Comparison of ENCODE assay signal across 9 cellular contexts in genomic region chr1:30856260-30856790, GRCh38. TPM values are rescaled to one million over a fixed set of nuclear protein-coding genes. Genes with fewer than 3 reads are reported as not detected.
DNase-seq lines count a peak whose midpoint lies in the region; ATAC-seq, FAIRE-seq and TF ChIP-seq lines count a peak whose summit lies in the region.
"Had no signal": no experiment of that assay in that cellular context is flagged by ENCODE, and none has a peak within 500 bp of the region (broad histone marks: within the 10 kb centered on the region; RNA-seq: fewer than 3 reads in every experiment).

No MANE protein-coding gene starts in this region.

- no peak overlapping the region for H2BK5ac ChIP-seq in IMR-90 (ENCODE audit: low read depth, low read length, poor library complexity, severe bottlenecking)

- POLR2A ChIA-PET in IMR-90 (lab: Charles Lee; ENCODE audit: unreplicated experiment) (no interaction called here), K562 (lab: Yijun Ruan, JAX) (interaction anchor here (0.6 kb wide), 1 partner anchor 36 kb away, joined by 3 read pairs; no protein-coding TSS in a partner anchor)

- H3K4me2 ChIP-seq in IMR-90 (ENCODE audit: low read depth, low read length) (no peak overlapping the region), K562 (ENCODE audit: insufficient read depth, low read length) (no peak overlapping the region)

- no peak for TF ChIP-seq RAD21 in IMR-90 (IDR thresholded peaks at IDR 0.05; ENCODE audit: low read length)
- TF ChIP-seq RAD21 in K562 (CRISPR knock-in tag; conservative IDR thresholded peaks at IDR 0.05 in 1 of 2, IDR thresholded peaks at IDR 0.05 in 1 of 2) = no peak

- no peak overlapping the region for H4K8ac ChIP-seq in IMR-90 (ENCODE audit: low read depth in 2 of 2, low read length in 2 of 2)

- no peak for DNase-seq in IMR-90
- DNase-seq in NCI-H2227 treated with DMSO at 0.1 percent for 48 hours (lab: John Stamatoyannopoulos, UW) = peak; percentile 88
- DNase-seq in K562 (ENCODE audit: extremely low read depth in 1 of 4, low spot score in 3 of 4) = no peak
- DNase-seq in retina = peak; percentile 71
- no peak for DNase-seq in spleen
- DNase-seq in esophagus squamous epithelium (lab: John Stamatoyannopoulos, UW) = no peak
- no peak for DNase-seq in left colon
- DNase-seq: GDM1 had no signal

- H3K36me3 ChIP-seq in IMR-90 (ENCODE audit: control insufficient read depth, insufficient read depth, low read length) = no peaks in the 10 kb centered on the region
- no peaks in the 10 kb centered on the region for H3K36me3 ChIP-seq in K562 (ENCODE audit: control insufficient read depth, insufficient read depth, low read length)
- no peaks in the 10 kb centered on the region for H3K36me3 ChIP-seq in spleen
- H3K36me3 ChIP-seq in esophagus squamous epithelium = no peaks in the 10 kb centered on the region

- H3K4ac ChIP-seq in IMR-90 (ENCODE audit: low read depth, low read length) = no peak overlapping the region

- H2AFZ ChIP-seq in IMR-90 (replicated peaks; ENCODE audit: low read length, poor library complexity) = no peak overlapping the region
- no peak overlapping the region for H2AFZ ChIP-seq in K562 (ENCODE audit: low read depth, low read length)

- no peak overlapping the region; the same call in 1 of the 2 replicates for H2BK120ac ChIP-seq in IMR-90 (ENCODE audit: low read depth, low read length)

- H3K4me1 ChIP-seq in IMR-90 (ENCODE audit: control insufficient read depth, insufficient read depth, low read length) (peaks cover 12% of the 10 kb centered on the region), K562 (replicated peaks in 1 of 2; ENCODE audit: control insufficient read depth in 2 of 2, insufficient read depth in 2 of 2, low read length in 2 of 2) (peaks cover 19 to 28% of the 10 kb centered on the region in 2 experiments), spleen (peaks cover 0 to 31% (median 6%) of the 10 kb centered on the region in 6 donors), esophagus squamous epithelium (peaks cover 0 to 27% (median 0%) of the 10 kb centered on the region in 3 donors)

- H3K9me3 ChIP-seq in IMR-90 (ENCODE audit: control insufficient read depth, insufficient read depth, low read length) = no peaks in the 10 kb centered on the region
- no peaks in the 10 kb centered on the region for H3K9me3 ChIP-seq in K562 (replicated peaks; ENCODE audit: control insufficient read depth, insufficient read depth, low read depth, low read length)
- H3K9me3 ChIP-seq in spleen = no peaks in the 10 kb centered on the region
- no peaks in the 10 kb centered on the region for H3K9me3 ChIP-seq in esophagus squamous epithelium

- CTCF ChIA-PET in IMR-90 (lab: Yijun Ruan, JAX) = interaction anchor here (2.0 kb wide), 1 partner anchor 54 kb away, joined by 5 read pairs; no protein-coding TSS in a partner anchor
- CTCF ChIA-PET in K562 (lab: Yijun Ruan, JAX; ENCODE audit: low intra/inter-chr PET ratio) = no interaction called here

- no peak for TF ChIP-seq EP300 in K562 (IDR thresholded peaks at IDR 0.05; ENCODE audit: low read length)

- WGBS in IMR-90 (ENCODE audit: extremely low coverage in 2 of 2, insufficient read length in 1 of 2), 2 experiments = 50% methylated on average over 8 of the region's 14 CpGs; no CpG with 5 or more reads in 1 of the 2 experiments
- 36% methylated on average over 14 of the region's 14 CpGs for WGBS in K562 (ENCODE audit: insufficient coverage, low coverage, missing lambda C conversion rate)
- WGBS in spleen, 5 donors = 51 to 60% (median 58%) methylated on average over 14 of the region's 14 CpGs
- 41 to 46% methylated on average over 8 of the region's 14 CpGs for WGBS in esophagus squamous epithelium, 2 donors

- no peaks in the 10 kb centered on the region for H3K79me2 ChIP-seq in K562 (ENCODE audit: control insufficient read depth, insufficient read depth, low read length)

- H3K27me3 ChIP-seq in IMR-90 (ENCODE audit: control insufficient read depth, insufficient read depth, low read length) (no peaks in the 10 kb centered on the region), K562 (ENCODE audit: control insufficient read depth in 2 of 2, insufficient read depth in 2 of 2, low read length in 2 of 2) (no peaks in the 10 kb centered on the region; a peak in 1 of 5 replicates), spleen (replicated peaks in 1 of 7) (peaks cover 0 to 6% (median 0%) of the 10 kb centered on the region in 7 donors), esophagus squamous epithelium (peaks cover 0 to 10% (median 0%) of the 10 kb centered on the region in 4 donors)

- no peak overlapping the region for H2BK20ac ChIP-seq in IMR-90 (ENCODE audit: low read depth, low read length)

- no peak overlapping the region for H3K4me3 ChIP-seq in IMR-90 (ENCODE audit: insufficient read depth, low read depth, low read length)
- no peak overlapping the region for H3K4me3 ChIP-seq in K562
- no peak overlapping the region for H3K4me3 ChIP-seq in spleen
- no peak overlapping the region for H3K4me3 ChIP-seq in esophagus squamous epithelium

- in situ Hi-C loops in IMR-90 (cut with MboI; ENCODE audit: low sequenced_read_pairs) (no loop called here), K562 (cut with MboI) (no loop called here)

- no peak overlapping the region for H3K9ac ChIP-seq in IMR-90 (ENCODE audit: low read depth, low read length)
- H3K9ac ChIP-seq in K562 (ENCODE audit: insufficient read depth in 1 of 2, low read depth in 2 of 2, low read length in 2 of 2) = no peak overlapping the region

- H2AK9ac ChIP-seq in IMR-90 (replicated peaks; ENCODE audit: low read depth, low read length, poor library complexity) = no peak overlapping the region

- FAIRE-seq in K562 (lab: Jason Lieb, UNC) = no peak

- H3K18ac ChIP-seq in IMR-90 (ENCODE audit: low read depth, low read length) = no peak overlapping the region

- no peaks in the 10 kb centered on the region for H3K79me1 ChIP-seq in IMR-90 (ENCODE audit: low read depth in 1 of 2, low read length in 2 of 2)

- intact Hi-C loops in IMR-90 (cut with micrococcal nuclease) (loop anchor here (5.0 kb wide), 1 partner anchor 34 kb away; no protein-coding TSS in a partner anchor), K562 (cut with micrococcal nuclease) (loop anchor here (5.0 kb wide), 1 partner anchor 54 kb away; no protein-coding TSS in a partner anchor), spleen (cut with DNase I; ENCODE audit: low total_unique reads) (no loop called here), esophagus squamous epithelium (cut with DNase I) (no loop called here), left colon (cut with DNase I, micrococcal nuclease) (no loop called here)

- ATAC-seq in IMR-90 (ENCODE audit: low read depth) (no peak), K562 (no peak), GM19395 (IDR thresholded peaks at IDR 0.05; ENCODE audit: unreplicated experiment) (no peak), left colon (no peak)

- H2BK15ac ChIP-seq in IMR-90 (ENCODE audit: low read depth, low read length) = 0 out of 3 replicates have a peak overlapping the region, but pooled peaks have one; percentile 37

- H3K9me1 ChIP-seq in IMR-90 (ENCODE audit: insufficient read depth, low read length) (peaks cover 16% of the 10 kb centered on the region; the same call in 1 of the 2 replicates), K562 (ENCODE audit: control insufficient read depth, insufficient read depth, low read length) (no peaks in the 10 kb centered on the region)

- H4K91ac ChIP-seq in IMR-90 (ENCODE audit: insufficient read depth, low read depth, low read length) = no peak overlapping the region

- dilution Hi-C loops in IMR-90 (cut with HindIII; ENCODE audit: low sequenced_read_pairs, unreplicated experiment) = no loop called here

- H3K27ac ChIP-seq in IMR-90 (ENCODE audit: insufficient read depth, low read length) (no peak overlapping the region), K562 (ENCODE audit: extremely low read depth, low read depth, low read length) (no peak overlapping the region), spleen (no peak overlapping the region), esophagus squamous epithelium (peak overlapping the region in 1 of 4 donors; percentile 14)

- H3K56ac ChIP-seq in IMR-90 (ENCODE audit: extremely low read depth, insufficient read depth, low read length) = no peak overlapping the region

- no peak overlapping the region for H3K23ac ChIP-seq in IMR-90 (ENCODE audit: low read depth, low read length)

- H3K14ac ChIP-seq in IMR-90 (replicated peaks; ENCODE audit: low read depth, low read length) = no peak overlapping the region

- no peak overlapping the region for H4K5ac ChIP-seq in IMR-90 (ENCODE audit: low read depth, low read length)

- TF ChIP-seq CTCF in IMR-90 (conservative IDR thresholded peaks at IDR 0.05; ENCODE audit: low read depth, low read length) (no peak), K562 (IDR thresholded peaks at IDR 0.05 in 2 of 3, conservative IDR thresholded peaks at IDR 0.05 in 1 of 3; ENCODE audit: insufficient read depth in 2 of 3, low read depth in 1 of 3, low read length in 3 of 3) (no peak), spleen (IDR thresholded peaks at IDR 0.05 in 8 of 11, conservative IDR thresholded peaks at IDR 0.05 in 3 of 11) (no peak), esophagus squamous epithelium (IDR thresholded peaks at IDR 0.05) (no peak)

- BruUV-seq in IMR-90 (replicated peaks; lab: Mats Ljungman, UMichigan) = no TSS peak
- no TSS peak for BruUV-seq in K562 (replicated peaks; lab: Mats Ljungman, UMichigan)

- H2AK5ac ChIP-seq in IMR-90 (ENCODE audit: low read depth, low read length) = 0 out of 2 replicates have a peak overlapping the region, but pooled peaks have one; percentile 12

- TF ChIP-seq POLR2A in IMR-90 (IDR thresholded peaks at IDR 0.05; ENCODE audit: low read depth, low read length) (no peak), K562 (conservative IDR thresholded peaks at IDR 0.05) (no peak), spleen (IDR thresholded peaks at IDR 0.05) (no peak), esophagus squamous epithelium (IDR thresholded peaks at IDR 0.05) (no peak)

- H4K20me1 ChIP-seq in IMR-90 (ENCODE audit: insufficient read depth, low read length) (peaks cover 4% of the 10 kb centered on the region; the same call in 1 of the 2 replicates), K562 (replicated peaks; ENCODE audit: control insufficient read depth, insufficient read depth, low read length) (no peaks in the 10 kb centered on the region)

RNA-seq across cellular contexts. Expression of gene SDC3, which starts 52.2 kb away (rescaled TPM):
- total RNA-seq in IMR-90 (2012; rRNA removed) (13.1 and 14.2 TPM in 2 replicates), K562 (2014; rRNA removed) (12.1 and 20.7 TPM in 2 replicates), K562 (2014; rRNA removed; fragmentation: Illumina TruSeq; extraction: Trizol) (8.6 and 9.0 TPM in 2 replicates), K562 (2015; rRNA removed; fragmentation: Illumina TruSeq; extraction: Trizol) (17.6 and 18.3 TPM in 2 replicates), K562 (2021) (39.4 and 44.1 TPM in 2 replicates), spleen (100 to 1,000 TPM; 134 to 347 (median 175) TPM), esophagus squamous epithelium (10 to 100 TPM in 1 of 4 donors, 1 to 10 TPM in 3; 2.9 to 11.6 (median 5.1) TPM), left colon (10 to 100 TPM in 1 of 2 donors, 1 to 10 TPM in 1; 6.5 to 18.0 TPM)
- polyA plus RNA-seq in IMR-90 (2012; rRNA removed) (71.5 and 75.7 TPM in 2 replicates), K562 (2011; rRNA removed) (6.5 and 8.9 TPM in 2 replicates), K562 (2014; fragmentation: Illumina TruSeq; extraction: Trizol) (30.5 and 39.3 TPM in 2 replicates), K562 (2014; fragmentation: Nextera tagmentation; extraction: Ambion mirVana) (under 1 TPM; 0.38 to 0.56 TPM), K562 (2014; rRNA removed) (20.4 and 24.5 TPM in 2 replicates), spleen (10 to 100 TPM in 2 of 3 donors, 1 to 10 TPM in 1; 8.0 to 43.5 (median 14.5) TPM)
- 47.3 and 81.5 TPM in 2 replicates for polyA plus RNA-seq in IMR-90 (2012; cell fraction: cytosol; rRNA removed)
- polyA plus RNA-seq in IMR-90 (2012; cell fraction: nucleus; rRNA removed; ENCODE audit: low replicate concordance) = 36.2 and 50.9 TPM in 2 replicates
- total RNA-seq in K562 (2011; cell fraction: chromatin; rRNA removed; ENCODE audit: low replicate concordance) = 13.1 and 24.6 TPM in 2 replicates
- total RNA-seq in K562 (2011; cell fraction: nucleolus; rRNA removed) = 24.0 and 32.2 TPM in 2 replicates
- total RNA-seq in K562 (2011; cell fraction: nucleoplasm; rRNA removed) = 29.8 and 31.2 TPM in 2 replicates
- 8.4 and 12.2 TPM in 2 replicates for polyA plus RNA-seq in K562 (2011; cell fraction: cytosol; rRNA removed)
- 15.0 and 19.6 TPM in 2 replicates for polyA plus RNA-seq in K562 (2011; cell fraction: nucleus; rRNA removed)
- 39.4 and 99.6 TPM in 2 replicates for polyA plus RNA-seq in K562 (2012)
- polyA minus RNA-seq in K562 (2011; rRNA and poly(A)+ RNA removed) = 4.6 and 6.4 TPM in 2 replicates
- polyA minus RNA-seq in K562 (2011; cell fraction: cytosol; rRNA and poly(A)+ RNA removed) = 12.1 and 19.4 TPM in 2 replicates
- 3.4 and 3.8 TPM in 2 replicates for polyA minus RNA-seq in K562 (2011; cell fraction: nucleus; rRNA and poly(A)+ RNA removed)

Comparison
In these comparisons a context has a peak if more than half of its experiments do, and no peak if none do; other contexts are left out.
1. DNase-seq: peak in NCI-H2227 treated with DMSO at 0.1 percent for 48 hours (single experiment) and retina (single experiment); none in IMR-90 (single experiment), K562 (0 of 4), spleen (single experiment), esophagus squamous epithelium (single experiment) and left colon (0 of 2).
2. intact Hi-C loops: an anchor here in IMR-90 (5.0 kb wide) and K562 (5.0 kb wide); none called in spleen, esophagus squamous epithelium and left colon.